Comparison of ENCODE assay signal across 8 cellular contexts in genomic region chr6:138115877-138116660, GRCh38. TPM values are rescaled to one million over a fixed set of nuclear protein-coding genes. Genes with fewer than 3 reads are reported as not detected.
DNase-seq lines count a peak whose midpoint lies in the region; ATAC-seq and TF ChIP-seq lines count a peak whose summit lies in the region.

No MANE protein-coding gene starts in this region.

- no peak overlapping the region for H3K4ac ChIP-seq in mesenchymal stem cell (ENCODE audit: low read depth in 1 of 2, low read length in 2 of 2)

- peak; percentile 50 for TF ChIP-seq CTCF in GM13976 (IDR thresholded peaks at IDR 0.05; ENCODE audit: borderline replicate concordance, control extremely low read depth, extremely low read depth, insufficient read depth, missing control alignments)

- H3K18ac ChIP-seq in mesenchymal stem cell (ENCODE audit: low read depth in 1 of 2, low read length in 2 of 2): no peak overlapping the region

- H3K9ac ChIP-seq in mesenchymal stem cell (ENCODE audit: low read length): no peak overlapping the region

- no peak overlapping the region for H2BK12ac ChIP-seq in mesenchymal stem cell (ENCODE audit: low read length in 2 of 2)

- H4K8ac ChIP-seq in mesenchymal stem cell (ENCODE audit: low read length): no peak overlapping the region

- peaks cover 9 to 29% of the 10 kb centered on the region in 2 experiments for H3K27me3 ChIP-seq in mesenchymal stem cell (ENCODE audit: control insufficient read depth in 1 of 2, insufficient read depth in 1 of 2, low read length in 2 of 2)

- H3K4me1 ChIP-seq in mesenchymal stem cell (ENCODE audit: control insufficient read depth, insufficient read depth, low read depth, low read length): no peaks in the 10 kb centered on the region

- no peak overlapping the region for H2BK120ac ChIP-seq in mesenchymal stem cell (ENCODE audit: low read depth, low read length)

- no peaks in the 10 kb centered on the region for H3K36me3 ChIP-seq in mesenchymal stem cell (ENCODE audit: control insufficient read depth in 1 of 2, insufficient read depth in 2 of 2, low read depth in 1 of 2, low read length in 2 of 2)

- no peak overlapping the region for H3K4me3 Mint-ChIP-seq in effector memory CD8-positive, alpha-beta T cell

- in situ Hi-C loops in GM13976 (cut with MboI; ENCODE audit: low sequenced_read_pairs, unreplicated experiment): loop anchor here (10.0 to 25.0 kb wide), 4 partner anchors 111 to 404 kb away; no protein-coding TSS in a partner anchor

- H2BK15ac ChIP-seq in mesenchymal stem cell (ENCODE audit: low read depth, poor library complexity, severe bottlenecking): no peak overlapping the region

- H3K27ac ChIP-seq in mesenchymal stem cell (ENCODE audit: low read length, poor library complexity, severe bottlenecking) (no peak overlapping the region), substantia nigra (ENCODE audit: low read depth, low read length, poor library complexity, severe bottlenecking) (no peak overlapping the region)

- H4K91ac ChIP-seq in mesenchymal stem cell (ENCODE audit: low read length): no peak overlapping the region

- peaks cover 27 to 36% of the 10 kb centered on the region in 2 donors for H3K27me3 Mint-ChIP-seq in effector memory CD8-positive, alpha-beta T cell

- no peak overlapping the region for H3K27ac Mint-ChIP-seq in effector memory CD8-positive, alpha-beta T cell

- H3K9me3 Mint-ChIP-seq in effector memory CD8-positive, alpha-beta T cell: no peaks in the 10 kb centered on the region

- no peak overlapping the region for H2AK5ac ChIP-seq in mesenchymal stem cell (ENCODE audit: low read length, severe bottlenecking)

- no peak overlapping the region for H3K4me2 ChIP-seq in mesenchymal stem cell (ENCODE audit: low read length, poor library complexity, severe bottlenecking)

- H2AFZ ChIP-seq in mesenchymal stem cell (ENCODE audit: low read depth, low read length): no peak overlapping the region

- peak; percentile 90 for ATAC-seq in HG03159 (IDR thresholded peaks at IDR 0.05; ENCODE audit: unreplicated experiment)
- peak; percentile 82 to 84 for ATAC-seq in activated CD4-positive, CD25-positive, alpha-beta regulatory T cell treated with anti-CD3 and anti-CD28 coated beads, Interleukin-2, amount 50 U/mL, for 24 hours
- peak; percentile 96 for ATAC-seq in effector memory CD8-positive, alpha-beta T cell (replicated peaks)

- H2BK5ac ChIP-seq in mesenchymal stem cell (ENCODE audit: low read depth, low read length, poor library complexity, severe bottlenecking): no peak overlapping the region

- H3K79me1 ChIP-seq in mesenchymal stem cell (replicated peaks; ENCODE audit: low read length, poor library complexity, severe bottlenecking): no peaks in the 10 kb centered on the region

- peaks cover 5% of the 10 kb centered on the region in 2 donors for H3K4me1 Mint-ChIP-seq in effector memory CD8-positive, alpha-beta T cell (ENCODE audit: low read depth in 2 of 2)

- H3K4me3 ChIP-seq in mesenchymal stem cell (ENCODE audit: insufficient read depth in 1 of 2, low read depth in 1 of 2, low read length in 2 of 2): no peak overlapping the region

- H3K36me3 Mint-ChIP-seq in effector memory CD8-positive, alpha-beta T cell (ENCODE audit: insufficient read depth): no peaks in the 10 kb centered on the region

- no peaks in the 10 kb centered on the region for H3K9me3 ChIP-seq in mesenchymal stem cell (ENCODE audit: control insufficient read depth, low read length)

- H3K14ac ChIP-seq in mesenchymal stem cell (ENCODE audit: low read length in 2 of 2): no peak overlapping the region

- WGBS in mesenchymal stem cell: 22% methylated on average over 12 of the region's 13 CpGs

- DNase-seq in AG08395 (ENCODE audit: low spot score): peak; percentile 77
- peak; percentile 52 for DNase-seq in GM13976 (ENCODE audit: low spot score)
- peak; percentile 15 for DNase-seq in NCI-H2227 treated with DMSO at 0.1 percent for 48 hours (lab: John Stamatoyannopoulos, UW)
- DNase-seq in effector memory CD8-positive, alpha-beta T cell: peak; percentile 23 to 36 (median 34)
- peak; percentile 77 for DNase-seq in mesenchymal stem cell
- peak in 28 of 49 donors; percentile 7 to 66 (median 22) for DNase-seq in substantia nigra (lab: John Stamatoyannopoulos, UW)

- no peak overlapping the region for H3K23ac ChIP-seq in mesenchymal stem cell (ENCODE audit: low read length in 2 of 2)

RNA-seq across cellular contexts. Expression of gene PERP, which starts 8.8 kb away (rescaled TPM):
- 54.7 TPM for polyA plus RNA-seq in mesenchymal stem cell (2013, experiment 1 of 2)
- polyA plus RNA-seq in mesenchymal stem cell (2013, experiment 2 of 2): 58.3 TPM

RNA-seq across cellular contexts. Expression of gene ARFGEF3, which starts 45.7 kb away (rescaled TPM):
- 0.62 TPM for polyA plus RNA-seq in mesenchymal stem cell (2013, experiment 1 of 2)
- 0.59 TPM for polyA plus RNA-seq in mesenchymal stem cell (2013, experiment 2 of 2)

Comparison
In these comparisons a context has a peak if more than half of its experiments do, and no peak if none do; other contexts are left out.
1. DNase-seq: peak in every context shown above with its lines; median percentile 77 in AG08395; 77 in mesenchymal stem cell; 52 in GM13976; 34 in effector memory CD8-positive, alpha-beta T cell; 22 in substantia nigra; 15 in NCI-H2227 treated with DMSO at 0.1 percent for 48 hours.